12 cellular contexts compared by ENCODE assay signal in the genomic region with DNA sequence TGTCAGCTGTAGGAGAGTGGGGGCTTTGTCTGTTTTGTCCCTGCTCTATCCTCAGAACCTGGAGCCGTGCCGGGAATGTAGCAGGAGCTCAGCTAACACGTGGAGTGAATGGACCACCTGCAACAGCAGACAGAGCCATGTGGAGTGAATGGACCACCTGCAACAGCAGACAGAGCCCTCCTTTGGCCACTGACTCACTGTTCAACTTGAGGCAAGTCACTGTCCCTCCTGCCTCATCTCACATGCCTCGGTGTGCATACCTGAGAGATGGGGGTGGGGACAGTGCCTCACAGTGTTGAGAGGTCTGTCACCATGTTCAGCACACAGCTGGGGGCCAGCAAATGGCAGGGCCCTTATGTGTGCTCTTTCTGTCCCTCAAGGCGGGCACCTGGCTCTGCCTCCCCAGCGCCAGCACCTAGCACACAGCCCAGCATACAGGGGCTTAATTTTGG. TPM values are rescaled to one million over a fixed set of nuclear protein-coding genes. Genes with fewer than 3 reads are reported as not detected.
DNase-seq lines count a peak whose midpoint lies in the region; ATAC-seq and TF ChIP-seq lines count a peak whose summit lies in the region.
"Had no signal": no experiment of that assay in that cellular context is flagged by ENCODE, and none has a peak within 500 bp of the region (broad histone marks: within the 10 kb centered on the region; RNA-seq: fewer than 3 reads in every experiment).

No MANE protein-coding gene starts in this region.

- H3K23ac ChIP-seq in mesendoderm (ENCODE audit: low read length): no peak overlapping the region

- H3K4me1 ChIP-seq in mesendoderm (ENCODE audit: control insufficient read depth, low read depth, low read length): peaks cover 7% of the 10 kb centered on the region
- no peaks in the 10 kb centered on the region for H3K4me1 ChIP-seq in PC-3 (ENCODE audit: insufficient read depth, low read length)

- H4K8ac ChIP-seq in mesendoderm (ENCODE audit: low read depth, low read length): no peak overlapping the region

- H3K79me2 ChIP-seq in mesendoderm (ENCODE audit: control insufficient read depth, insufficient read depth, low read length): no peaks in the 10 kb centered on the region
- no peaks in the 10 kb centered on the region for H3K79me2 ChIP-seq in PC-3 (ENCODE audit: low read length)

- ATAC-seq in PC-3: no peak

- H3K27me3 ChIP-seq in mesendoderm (ENCODE audit: insufficient read depth, low read length, poor library complexity) (no peaks in the 10 kb centered on the region), PC-3 (ENCODE audit: low read length) (no peaks in the 10 kb centered on the region), MG63 (no peaks in the 10 kb centered on the region)
- H3K27me3 ChIP-seq: BLaER1 treated with 17β-estradiol and CSF1 and Interleukin-3, amounts not matched to agents 10 nM and 100 nM; pancreas had no signal

- H2BK120ac ChIP-seq in mesendoderm (ENCODE audit: low read depth, low read length): no peak overlapping the region

- no peak overlapping the region for H2BK5ac ChIP-seq in mesendoderm (ENCODE audit: low read length)

- no peaks in the 10 kb centered on the region for H4K20me1 ChIP-seq in PC-3 (ENCODE audit: low read length)
- H4K20me1 ChIP-seq: BLaER1 treated with 17β-estradiol and CSF1 and Interleukin-3, amounts not matched to agents 10 nM and 100 nM had no signal

- CTCF ChIA-PET in PC-3 (lab: Charles Lee): interaction anchor here (0.5 kb wide), 1 partner anchor 53 kb away, joined by 9 read pairs; no protein-coding TSS in a partner anchor

- no peak overlapping the region for H3K4ac ChIP-seq in mesendoderm (ENCODE audit: low read depth, low read length)

- no TSS peak for BruUV-seq in PC-3 (replicated peaks; lab: Mats Ljungman, UMichigan)

- H3K4me3 ChIP-seq in coronary artery: no peak overlapping the region
- no peak overlapping the region for H3K4me3 ChIP-seq in mesendoderm (ENCODE audit: low read length)
- no peak overlapping the region for H3K4me3 ChIP-seq in PC-3 (ENCODE audit: low read length)
- H3K4me3 ChIP-seq in MG63: no peak overlapping the region
- H3K4me3 ChIP-seq: esophagus squamous epithelium, pancreas had no signal

- H2AFZ ChIP-seq in PC-3 (ENCODE audit: low read length): no peak overlapping the region

- H3K9me3 ChIP-seq in PC-3 (ENCODE audit: low read length): no peaks in the 10 kb centered on the region
- no peaks in the 10 kb centered on the region for H3K9me3 ChIP-seq in MG63
- H3K9me3 ChIP-seq: BLaER1 treated with 17β-estradiol and CSF1 and Interleukin-3, amounts not matched to agents 10 nM and 100 nM; esophagus squamous epithelium; pancreas had no signal

- H3K9ac ChIP-seq in mesendoderm (ENCODE audit: low read length) (no peak overlapping the region), PC-3 (ENCODE audit: low read length) (no peak overlapping the region)

- no peaks in the 10 kb centered on the region for H3K79me1 ChIP-seq in mesendoderm (ENCODE audit: low read length)

- H3K36me3 ChIP-seq in mesendoderm (ENCODE audit: control insufficient read depth, insufficient read depth, low read length): no peaks in the 10 kb centered on the region
- no peaks in the 10 kb centered on the region for H3K36me3 ChIP-seq in PC-3 (ENCODE audit: low read depth, low read length)
- H3K36me3 ChIP-seq in MG63: peaks cover 46% of the 10 kb centered on the region
- H3K36me3 ChIP-seq: esophagus squamous epithelium, pancreas had no signal

- no CpG with 5 or more reads among the region's 6 CpGs for WGBS in mesendoderm (ENCODE audit: extremely low coverage, insufficient coverage, low lambda C conversion rate)

- no peak overlapping the region for H2BK15ac ChIP-seq in mesendoderm (replicated peaks; ENCODE audit: low read depth)

- intact Hi-C loops in PC-3 (cut with micrococcal nuclease): loop anchor here (5.0 to 10.0 kb wide), 2 partner anchors 239 to 262 kb away; no protein-coding TSS in a partner anchor

- H3K27ac ChIP-seq in coronary artery (no peak overlapping the region), mesendoderm (ENCODE audit: low read depth, low read length) (no peak overlapping the region), PC-3 (ENCODE audit: low read length) (no peak overlapping the region)
- H3K27ac ChIP-seq: pancreas had no signal

- H2AK5ac ChIP-seq in mesendoderm (ENCODE audit: low read length): no peak overlapping the region

- H3K9me2 ChIP-seq in PC-3 (replicated peaks; ENCODE audit: low read length): no peaks in the 10 kb centered on the region

- no peak overlapping the region for H3K18ac ChIP-seq in mesendoderm (ENCODE audit: low read length)

- POLR2A ChIA-PET in PC-3 (lab: Charles Lee; ENCODE audit: unreplicated experiment): no interaction called here

- no peak overlapping the region for H3K56ac ChIP-seq in mesendoderm (ENCODE audit: low read length)

- TF ChIP-seq CTCF in coronary artery (IDR thresholded peaks at IDR 0.05): no peak
- no peak for TF ChIP-seq CTCF in PC-3 (conservative IDR thresholded peaks at IDR 0.05; ENCODE audit: low read depth, low read length)

- no peak overlapping the region for H3K4me2 ChIP-seq in mesendoderm (ENCODE audit: low read length)
- no peak overlapping the region for H3K4me2 ChIP-seq in PC-3 (ENCODE audit: low read length)

- DNase-seq in activated T-cell treated with anti-CD3 and anti-CD28 coated beads, Interleukin-2, amount 50 U/mL, for 1 hour: peak; percentile 11
- no peak for DNase-seq in activated T-cell treated with anti-CD3 and anti-CD28 coated beads for 4 hours
- peak; percentile 50 for DNase-seq in coronary artery (ENCODE audit: low spot score)
- DNase-seq in mesendoderm: peak; percentile 78
- no peak for DNase-seq in T1000 (lab: John Stamatoyannopoulos, UW)
- no peak for DNase-seq in PC-3
- no peak for DNase-seq in MG63
- no peak for DNase-seq in NCI-H1048 (lab: John Stamatoyannopoulos, UW)
- DNase-seq: activated gamma-delta T cell, esophagus squamous epithelium, pancreas had no signal

- H4K5ac ChIP-seq in mesendoderm (ENCODE audit: low read length): no peak overlapping the region

- no peaks in the 10 kb centered on the region for H3F3A ChIP-seq in PC-3 (ENCODE audit: low read length, unreplicated experiment)

RNA-seq across cellular contexts. Expression of gene FEM1B, which starts 27.9 kb away (rescaled TPM):
- 27.9 TPM for polyA plus RNA-seq in mesendoderm (2013, experiment 1 of 2)
- 27.5 TPM for polyA plus RNA-seq in mesendoderm (2013, experiment 2 of 2)
- 19.4 and 22.1 TPM in 2 replicates for total RNA-seq in PC-3 (2014; rRNA removed)
- total RNA-seq in MG63 (2014; rRNA removed; shearing (Covaris generic); ENCODE audit: low replicate concordance): 35.2 and 41.3 TPM in 2 replicates

Comparison
In these comparisons a context has a peak if more than half of its experiments do, and no peak if none do; other contexts are left out.
1. DNase-seq: peak in activated T-cell treated with anti-CD3 and anti-CD28 coated beads, Interleukin-2, amount 50 U/mL, for 1 hour (single experiment), coronary artery (single experiment) and mesendoderm (single experiment); none in activated T-cell treated with anti-CD3 and anti-CD28 coated beads for 4 hours (single experiment), T1000 (single experiment), PC-3 (single experiment), MG63 (single experiment) and NCI-H1048 (single experiment).